Comparison of ENCODE assay signal across 1 cellular context in the genomic region with DNA sequence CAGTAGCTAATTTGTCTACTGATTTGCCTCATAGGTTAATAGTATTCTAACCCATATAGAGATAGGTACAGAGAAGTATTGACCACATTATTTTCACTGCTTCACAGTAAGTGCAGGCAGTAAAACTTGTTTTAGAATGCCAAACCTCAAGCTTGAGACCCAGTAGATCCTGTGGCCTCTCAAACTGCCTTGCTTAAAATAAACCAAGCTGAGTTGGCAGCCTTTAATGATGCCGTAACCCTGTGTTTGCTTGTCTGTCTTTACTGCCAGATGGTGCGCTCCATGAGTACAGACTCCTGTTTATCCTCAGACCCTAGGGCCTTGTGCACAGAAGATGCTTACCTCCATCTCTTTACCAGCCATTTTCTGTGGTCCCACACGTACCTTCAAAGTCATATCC.
TF ChIP-seq lines count a peak whose summit lies in the region.

No MANE protein-coding gene starts in this region.

TF ChIP-seq in K562, 482 proteins besides CTCF, POLR2A, EP300 and RAD21 (continued from another document):
- TF ChIP-seq, protein P1, sequence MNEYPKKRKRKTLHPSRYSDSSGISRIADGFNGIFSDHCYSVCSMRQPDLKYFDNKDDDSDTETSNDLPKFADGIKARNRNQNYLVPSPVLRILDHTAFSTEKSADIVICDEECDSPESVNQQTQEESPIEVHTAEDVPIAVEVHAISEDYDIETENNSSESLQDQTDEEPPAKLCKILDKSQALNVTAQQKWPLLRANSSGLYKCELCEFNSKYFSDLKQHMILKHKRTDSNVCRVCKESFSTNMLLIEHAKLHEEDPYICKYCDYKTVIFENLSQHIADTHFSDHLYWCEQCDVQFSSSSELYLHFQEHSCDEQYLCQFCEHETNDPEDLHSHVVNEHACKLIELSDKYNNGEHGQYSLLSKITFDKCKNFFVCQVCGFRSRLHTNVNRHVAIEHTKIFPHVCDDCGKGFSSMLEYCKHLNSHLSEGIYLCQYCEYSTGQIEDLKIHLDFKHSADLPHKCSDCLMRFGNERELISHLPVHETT (CRISPR knock-in tag; conservative IDR thresholded peaks at IDR 0.05 in 1 of 2, IDR thresholded peaks at IDR 0.05 in 1 of 2): no peak
- TF ChIP-seq MCM2 (IDR thresholded peaks at IDR 0.05; ENCODE audit: low read depth): no peak
- TF ChIP-seq NR2F6 (CRISPR knock-in tag; IDR thresholded peaks at IDR 0.05): no peak
- no peak for TF ChIP-seq ZNF79 (CRISPR knock-in tag; IDR thresholded peaks at IDR 0.05; ENCODE audit: low read depth)
- TF ChIP-seq HOXB6 (CRISPR knock-in tag; IDR thresholded peaks at IDR 0.05; ENCODE audit: borderline replicate concordance): no peak
- no peak for TF ChIP-seq SIN3B (IDR thresholded peaks at IDR 0.05; ENCODE audit: low read depth)
- TF ChIP-seq HDAC8 (tag; IDR thresholded peaks at IDR 0.05): no peak
- no peak for TF ChIP-seq ZNF561 (CRISPR knock-in tag; conservative IDR thresholded peaks at IDR 0.05)
- TF ChIP-seq FOXP1 (CRISPR knock-in tag; IDR thresholded peaks at IDR 0.05): no peak
- TF ChIP-seq HSF4 (CRISPR knock-in tag; IDR thresholded peaks at IDR 0.05; ENCODE audit: borderline replicate concordance): no peak
- TF ChIP-seq, protein P2, sequence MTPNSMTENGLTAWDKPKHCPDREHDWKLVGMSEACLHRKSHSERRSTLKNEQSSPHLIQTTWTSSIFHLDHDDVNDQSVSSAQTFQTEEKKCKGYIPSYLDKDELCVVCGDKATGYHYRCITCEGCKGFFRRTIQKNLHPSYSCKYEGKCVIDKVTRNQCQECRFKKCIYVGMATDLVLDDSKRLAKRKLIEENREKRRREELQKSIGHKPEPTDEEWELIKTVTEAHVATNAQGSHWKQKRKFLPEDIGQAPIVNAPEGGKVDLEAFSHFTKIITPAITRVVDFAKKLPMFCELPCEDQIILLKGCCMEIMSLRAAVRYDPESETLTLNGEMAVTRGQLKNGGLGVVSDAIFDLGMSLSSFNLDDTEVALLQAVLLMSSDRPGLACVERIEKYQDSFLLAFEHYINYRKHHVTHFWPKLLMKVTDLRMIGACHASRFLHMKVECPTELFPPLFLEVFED (CRISPR knock-in tag; conservative IDR thresholded peaks at IDR 0.05): no peak
- TF ChIP-seq ZNF444 (CRISPR knock-in tag; IDR thresholded peaks at IDR 0.05): no peak
- TF ChIP-seq GTF2E2 (tag; IDR thresholded peaks at IDR 0.05): no peak
- no peak for TF ChIP-seq ZNF232 (CRISPR knock-in tag; IDR thresholded peaks at IDR 0.05)
- TF ChIP-seq ETV6 (IDR thresholded peaks at IDR 0.05; ENCODE audit: borderline replicate concordance in 1 of 2, low read depth in 2 of 2, low read length in 1 of 2): no peak
- no peak for TF ChIP-seq ETV6 (CRISPR knock-in tag; IDR thresholded peaks at IDR 0.05; ENCODE audit: borderline replicate concordance)
- no peak for TF ChIP-seq ZNF655 (CRISPR knock-in tag; IDR thresholded peaks at IDR 0.05)
- TF ChIP-seq SLC30A9 (CRISPR knock-in tag; IDR thresholded peaks at IDR 0.05): no peak
- no peak for TF ChIP-seq CHD2 (IDR thresholded peaks at IDR 0.05; ENCODE audit: low read depth, low read length)
